In genomic region chr9:98057095-98057799, GRCh38 we compare ENCODE assay signal across 7 cellular contexts. TPM values are rescaled to one million over a fixed set of nuclear protein-coding genes. Genes with fewer than 3 reads are reported as not detected.
DNase-seq lines count a peak whose midpoint lies in the region; FAIRE-seq and TF ChIP-seq lines count a peak whose summit lies in the region.

No MANE protein-coding gene starts in this region.

- H3K4me3 ChIP-seq in MG63 (peak overlapping the region; percentile 74), astrocyte of the spinal cord (ENCODE audit: low read depth, low read length) (peak overlapping the region; percentile 62)

- H3K27me3 ChIP-seq in MG63: no peaks in the 10 kb centered on the region

- H3K9me3 ChIP-seq in MG63: no peaks in the 10 kb centered on the region

- no peak for DNase-seq in GM12891 (ENCODE audit: insufficient read length, low spot score)
- DNase-seq in MG63: no peak
- DNase-seq in astrocyte of the spinal cord (ENCODE audit: low read depth, low spot score): no peak
- peak; percentile 65 for DNase-seq in kidney glomerular epithelial cell (lab: John Stamatoyannopoulos, UW)
- peak; percentile 42 for DNase-seq in superior temporal gyrus (ENCODE audit: extremely low spot score)
- no peak for DNase-seq in NCI-H1417 treated with DMSO at 0.1 percent for 48 hours (lab: John Stamatoyannopoulos, UW)
- no peak for DNase-seq in NK-92 treated with Interleukin-12 subunit alpha and Interleukin-12 subunit beta, amount 100 ng/mL, for 24 hours (lab: John Stamatoyannopoulos, UW)

- FAIRE-seq in GM12891 (lab: Jason Lieb, UNC): peak; percentile 13

- in situ Hi-C loops in astrocyte of the spinal cord (cut with HindIII; ENCODE audit: low sequenced_read_pairs): no loop called here

- no peak for TF ChIP-seq POLR2A in GM12891 (IDR thresholded peaks at IDR 0.05; ENCODE audit: low read depth, low read length)

- peaks cover 50% of the 10 kb centered on the region for H3K36me3 ChIP-seq in MG63

- TF ChIP-seq CTCF in astrocyte of the spinal cord (IDR thresholded peaks at IDR 0.05; ENCODE audit: low read depth, low read length): no peak

TF ChIP-seq in GM12891, 5 proteins besides CTCF, POLR2A, EP300 and RAD21:
- no peak for TF ChIP-seq TAF1 (IDR thresholded peaks at IDR 0.05; ENCODE audit: low read depth, low read length)
- no peak for TF ChIP-seq SPI1 (IDR thresholded peaks at IDR 0.05; ENCODE audit: low read depth, low read length)
- no peak for TF ChIP-seq PAX5 (IDR thresholded peaks at IDR 0.05; ENCODE audit: insufficient read depth, low read length, severe bottlenecking)
- TF ChIP-seq POLR2AphosphoS5 (IDR thresholded peaks at IDR 0.05; ENCODE audit: low read depth, low read length): no peak
- TF ChIP-seq POU2F2 (IDR thresholded peaks at IDR 0.05; ENCODE audit: low read depth, low read length): no peak

RNA-seq across cellular contexts. Expression of gene NANS, which starts 0.7 kb away (rescaled TPM):
- 53.0 TPM for polyA plus RNA-seq in GM12891 (2012; ENCODE audit: low read depth, missing spikeins)
- total RNA-seq in MG63 (2014; rRNA removed; shearing (Covaris generic); ENCODE audit: low replicate concordance): 164 and 230 TPM in 2 replicates

Comparison
In these comparisons a context has a peak if more than half of its experiments do, and no peak if none do; other contexts are left out.
1. DNase-seq: peak in kidney glomerular epithelial cell (single experiment) and superior temporal gyrus (single experiment); none in GM12891 (single experiment), MG63 (single experiment), astrocyte of the spinal cord (single experiment), NCI-H1417 treated with DMSO at 0.1 percent for 48 hours (single experiment) and NK-92 treated with Interleukin-12 subunit alpha and Interleukin-12 subunit beta, amount 100 ng/mL, for 24 hours (single experiment).